19 cellular contexts compared by ENCODE assay signal in the genomic region with DNA sequence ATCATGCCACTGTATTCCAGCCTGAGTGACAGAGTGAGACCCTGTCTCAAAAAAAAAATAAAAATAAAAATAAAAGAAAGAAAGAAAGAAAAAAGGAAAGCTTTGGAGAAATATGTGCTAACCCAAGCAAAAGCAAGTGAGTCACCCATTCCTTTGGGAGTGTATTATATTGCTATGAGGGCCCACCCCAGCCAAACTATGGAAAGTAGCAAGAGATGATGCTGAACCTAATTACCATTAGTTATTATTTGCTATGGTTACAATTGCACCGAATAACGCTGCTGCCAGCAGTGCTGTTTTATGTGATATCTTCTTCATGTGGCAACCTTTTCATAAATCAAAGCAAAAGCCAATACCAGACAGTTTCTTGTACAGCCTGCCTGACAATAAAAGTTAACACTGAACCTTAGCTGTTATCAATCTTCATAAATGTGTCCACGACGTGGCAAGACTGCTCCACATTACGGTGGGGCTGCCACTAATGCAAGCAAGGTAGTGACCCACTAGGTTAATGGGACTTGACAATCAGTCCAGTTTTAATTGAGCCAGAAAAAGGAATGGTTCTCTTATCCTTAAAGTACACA.
A peak's percentile ranks its signal among the peaks of the same experiment; 100 is the strongest.
DNase-seq lines count a peak whose midpoint lies in the region; ATAC-seq and FAIRE-seq lines count a peak whose summit lies in the region.
"Had no signal": no experiment of that assay in that cellular context is flagged by ENCODE, and none has a peak within 500 bp of the region (broad histone marks: within the 10 kb centered on the region; RNA-seq: fewer than 3 reads in every experiment).

No MANE protein-coding gene starts in this region.

- peak overlapping the region in 1 of 2 donors; percentile 20 for H3K27ac ChIP-seq in small intestine (ENCODE audit: low read depth in 1 of 2, low read length in 1 of 2)
- H3K27ac ChIP-seq: C4-2B had no signal

- POLR2A ChIA-PET in T-cell (lab: Charles Lee): no interaction called here

- H3K36me3 Mint-ChIP-seq in T-cell: peaks cover 20% of the 10 kb centered on the region

- intact Hi-C loops in Right ventricle myocardium superior (cut with DNase I): no loop called here

- no peak overlapping the region for H3K4me3 Mint-ChIP-seq in T-cell

- no peaks in the 10 kb centered on the region for H3K36me3 ChIP-seq in small intestine (ENCODE audit: control insufficient read depth in 2 of 2, insufficient read depth in 2 of 2, low read length in 2 of 2)

- ATAC-seq in T-cell (replicated peaks in 1 of 4) (no peak), Right ventricle myocardium superior (ENCODE audit: poor library complexity) (no peak)
- ATAC-seq: PC-3 had no signal

- WGBS in small intestine, 3 donors: 20 to 65% (median 46%) methylated on average over 5 of the region's 5 CpGs

- peaks cover 0 to 6% (median 0%) of the 10 kb centered on the region in 3 donors for H3K4me1 Mint-ChIP-seq in T-cell

- H3K9me3 ChIP-seq in small intestine (ENCODE audit: control insufficient read depth, low read depth): no peaks in the 10 kb centered on the region
- H3K9me3 ChIP-seq: SK-N-SH had no signal

- no peak overlapping the region for H3K4me3 ChIP-seq in small intestine (ENCODE audit: low read depth in 1 of 2, low read length in 2 of 2)

- DNase-seq in GM04504 (ENCODE audit: low read depth) (peak; percentile 32), astrocyte of the hippocampus (ENCODE audit: low read depth, low spot score) (peak; percentile 14), iris pigment epithelial cell (ENCODE audit: low read depth) (peak; percentile 9), small intestine (peak; percentile 62), T-cell (no peak), Right ventricle myocardium superior (no peak), GF-D8 (lab: John Stamatoyannopoulos, UW) (no peak), 8988T (no peak)
- DNase-seq: COR-L47, DMS153, KBM-7, NCI-H1048, NCI-H446 treated with DMSO at 0.1 percent for 48 hours, NCI-H748 treated with DMSO at 0.1 percent for 48 hours, PC-3, SK-N-SH had no signal

- H3K9me3 Mint-ChIP-seq in T-cell: no peaks in the 10 kb centered on the region

- H3K27ac Mint-ChIP-seq in T-cell: no peak overlapping the region

- no peaks in the 10 kb centered on the region for H3K27me3 Mint-ChIP-seq in T-cell

- no peaks in the 10 kb centered on the region for H3K27me3 ChIP-seq in small intestine (ENCODE audit: control insufficient read depth in 2 of 2, insufficient read depth in 2 of 2, low read length in 2 of 2)

- CTCF ChIA-PET in T-cell (lab: Charles Lee): no interaction called here

- no peak for FAIRE-seq in small intestine (lab: Jason Lieb, UNC)
- FAIRE-seq: GM12891, H1 had no signal

- H3K4me1 ChIP-seq in small intestine (ENCODE audit: control insufficient read depth in 2 of 2, insufficient read depth in 1 of 2, low read depth in 1 of 2, low read length in 1 of 2): peaks cover 0 to 2% of the 10 kb centered on the region in 2 donors

Comparison
In these comparisons a context has a peak if more than half of its experiments do, and no peak if none do; other contexts are left out.
1. DNase-seq: peak in GM04504 (single experiment), astrocyte of the hippocampus (single experiment), iris pigment epithelial cell (single experiment) and small intestine (single experiment); none in T-cell (0 of 34), Right ventricle myocardium superior (single experiment), GF-D8 (single experiment) and 8988T (single experiment).